16 cellular contexts compared by ENCODE assay signal in the genomic region with DNA sequence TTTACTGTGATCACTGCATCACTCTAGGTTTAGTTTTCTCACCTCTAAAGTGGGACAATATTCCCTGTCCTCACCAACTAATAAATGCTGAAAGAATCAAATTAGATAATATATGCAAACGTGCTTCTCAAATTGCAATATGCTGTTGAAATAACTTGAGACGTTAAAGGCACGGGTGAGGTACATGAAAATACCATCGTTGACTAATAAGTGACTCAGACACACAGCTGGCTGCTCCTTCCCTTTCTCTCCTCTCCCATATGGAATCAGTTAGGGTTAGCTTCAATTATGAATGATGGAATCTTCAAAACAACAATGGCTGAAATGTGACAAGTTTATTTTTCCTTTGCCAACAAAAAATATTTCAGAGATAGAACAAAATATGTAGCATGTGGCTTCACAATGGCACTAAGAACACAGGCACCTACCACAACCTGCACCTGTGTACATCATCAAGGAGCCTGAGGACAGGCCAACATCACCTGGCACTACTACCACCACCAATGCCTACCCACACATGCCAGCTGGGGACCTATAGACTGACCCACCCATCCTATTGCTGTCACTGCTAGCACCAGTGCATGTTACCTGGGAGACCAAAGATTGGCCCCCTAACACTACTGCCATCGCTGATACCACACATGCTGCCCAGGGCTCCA. TPM values are rescaled to one million over a fixed set of nuclear protein-coding genes. Genes with fewer than 3 reads are reported as not detected.
DNase-seq lines count a peak whose midpoint lies in the region; FAIRE-seq and TF ChIP-seq lines count a peak whose summit lies in the region.
"Had no signal": no experiment of that assay in that cellular context is flagged by ENCODE, and none has a peak within 500 bp of the region (broad histone marks: within the 10 kb centered on the region; RNA-seq: fewer than 3 reads in every experiment).

No MANE protein-coding gene starts in this region.

- peak; percentile 90 for FAIRE-seq in astrocyte (lab: Jason Lieb, UNC)
- FAIRE-seq: islet of Langerhans had no signal

- no peaks in the 10 kb centered on the region for H3K79me2 ChIP-seq in astrocyte (ENCODE audit: insufficient read depth, low read length)

- no peak overlapping the region for H2AFZ ChIP-seq in astrocyte (ENCODE audit: low read depth, low read length)

- H3K4me1 ChIP-seq in astrocyte (ENCODE audit: insufficient read depth, low read length) = peaks cover 5% of the 10 kb centered on the region

- H3K27me3 Mint-ChIP-seq in astrocyte (ENCODE audit: low read depth, unreplicated experiment) = no peaks in the 10 kb centered on the region

- DNase-seq in AG08396 (ENCODE audit: low spot score) (peak; percentile 77), HPDE6-E6E7 (ENCODE audit: extremely low spot score) (peak; percentile 77), astrocyte (ENCODE audit: low read depth) (peak; percentile 90), hepatic stellate cell (ENCODE audit: low spot score) (peak; percentile 72), NCI-H82 (lab: John Stamatoyannopoulos, UW) (no peak), NCI-H2227 treated with DMSO at 0.1 percent for 48 hours (lab: John Stamatoyannopoulos, UW) (no peak), dermis blood vessel endothelial cell (no peak), KG1 (lab: John Stamatoyannopoulos, UW) (no peak)
- DNase-seq: aorta; CD4-positive, CD25-positive, alpha-beta regulatory T cell; erythroblast; naive B cell had no signal

- H3K4me1 Mint-ChIP-seq in astrocyte (ENCODE audit: low read depth, unreplicated experiment) = peaks cover 11% of the 10 kb centered on the region
- H3K4me1 Mint-ChIP-seq: CD4-positive, CD25-positive, alpha-beta regulatory T cell; naive B cell had no signal

- peaks cover 2% of the 10 kb centered on the region for H3K36me3 Mint-ChIP-seq in astrocyte (ENCODE audit: low read depth, unreplicated experiment)
- H3K36me3 Mint-ChIP-seq: CD4-positive, CD25-positive, alpha-beta regulatory T cell; naive B cell had no signal

- peak overlapping the region; percentile 43 for H3K27ac ChIP-seq in astrocyte (ENCODE audit: low read depth, low read length)
- H3K27ac ChIP-seq: KMS-11, skin epidermis had no signal

- no peaks in the 10 kb centered on the region for H3K9me3 ChIP-seq in astrocyte (ENCODE audit: insufficient read depth, low read depth, low read length)

- H3K4me3 ChIP-seq in astrocyte (ENCODE audit: insufficient read depth, low read depth, low read length) = no peak overlapping the region
- H3K4me3 ChIP-seq: skin epidermis had no signal

- no peaks in the 10 kb centered on the region for H4K20me1 ChIP-seq in astrocyte (ENCODE audit: insufficient read depth, low read length)

- peak overlapping the region; percentile 56 for H3K4me2 ChIP-seq in astrocyte (ENCODE audit: low read length)
- H3K4me2 ChIP-seq: KMS-11 had no signal

- no peak overlapping the region for H3K4me3 Mint-ChIP-seq in astrocyte (ENCODE audit: unreplicated experiment)
- H3K4me3 Mint-ChIP-seq: CD4-positive, CD25-positive, alpha-beta regulatory T cell; naive B cell had no signal

- no peak overlapping the region for H3K27ac Mint-ChIP-seq in astrocyte (ENCODE audit: unreplicated experiment)
- H3K27ac Mint-ChIP-seq: CD4-positive, CD25-positive, alpha-beta regulatory T cell; naive B cell had no signal

- H3K36me3 ChIP-seq in astrocyte (ENCODE audit: insufficient read depth, low read length) = no peaks in the 10 kb centered on the region

- TF ChIP-seq CTCF in astrocyte (IDR thresholded peaks at IDR 0.05; ENCODE audit: insufficient read depth, low read depth, low read length) = no peak

- H3K9ac ChIP-seq in astrocyte (ENCODE audit: low read length) = no peak overlapping the region
- H3K9ac ChIP-seq: KMS-11 had no signal

- no peaks in the 10 kb centered on the region for H3K27me3 ChIP-seq in astrocyte (ENCODE audit: insufficient read depth, low read length)

- no peaks in the 10 kb centered on the region for H3K9me3 Mint-ChIP-seq in astrocyte (ENCODE audit: unreplicated experiment)

RNA-seq across cellular contexts. Expression of a gene that starts 13.7 kb away (rescaled TPM):
- total RNA-seq in astrocyte (not detected in 2 replicates), dermis blood vessel endothelial cell (not detected in 2 replicates)
- total RNA-seq: aorta; CD4-positive, CD25-positive, alpha-beta regulatory T cell; OCI-LY7 had no signal

Comparison
In these comparisons a context has a peak if more than half of its experiments do, and no peak if none do; other contexts are left out.
1. DNase-seq: peak in AG08396 (single experiment), HPDE6-E6E7 (single experiment), astrocyte (single experiment) and hepatic stellate cell (single experiment); none in NCI-H82 (single experiment), NCI-H2227 treated with DMSO at 0.1 percent for 48 hours (single experiment), dermis blood vessel endothelial cell (single experiment) and KG1 (single experiment).